20 cellular contexts compared by ENCODE assay signal in the genomic region with DNA sequence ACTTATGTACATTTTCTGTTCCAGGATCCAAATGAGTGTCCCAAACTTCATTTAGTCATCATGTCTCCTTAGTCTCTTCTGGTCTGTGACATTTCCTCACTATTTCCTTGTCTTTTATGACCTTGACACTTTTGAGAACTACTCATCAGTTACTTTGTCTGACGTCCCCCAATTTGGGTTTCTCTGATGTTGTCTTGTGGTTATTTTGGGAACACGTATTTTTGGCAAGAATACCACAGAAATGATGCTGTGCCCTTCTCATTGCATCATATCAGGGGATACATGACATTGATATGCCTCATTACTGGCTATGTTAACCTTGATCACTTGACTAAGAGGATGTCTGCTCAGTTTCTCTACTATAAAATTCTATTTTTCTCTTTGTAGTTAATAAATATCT.
"Had no signal": no experiment of that assay in that cellular context is flagged by ENCODE, and none has a peak within 500 bp of the region (broad histone marks: within the 10 kb centered on the region; RNA-seq: fewer than 3 reads in every experiment).

No MANE protein-coding gene starts in this region.

- H3K36me3 ChIP-seq: esophagus muscularis mucosa, left lung, sigmoid colon, spleen, tibial artery had no signal

- H3K4me3 Mint-ChIP-seq: activated CD4-positive, alpha-beta memory T cell treated with anti-CD3 and anti-CD28 coated beads, Interleukin-2, amount 10 ng/mL, durations not matched to agents 7 days and 5 days; activated CD8-positive, alpha-beta memory T cell treated with anti-CD3 and anti-CD28 coated beads, Interleukin-2, amount 10 ng/mL, durations not matched to agents 7 days and 5 days; activated naive CD4-positive, alpha-beta T cell treated with anti-CD3 and anti-CD28 coated beads, Interleukin-2, amount 10 ng/mL, durations not matched to agents 7 days and 5 days; mesothelial cell of epicardium; nephron; WTC11 had no signal

- H3K4me1 ChIP-seq: esophagus muscularis mucosa, left lung, parathyroid adenoma, sigmoid colon, spleen, tibial artery had no signal

- DNase-seq: activated CD4-positive, alpha-beta memory T cell treated with anti-CD3 and anti-CD28 coated beads, Interleukin-2, amount 10 ng/mL, durations not matched to agents 7 days and 5 days; activated CD4-positive, alpha-beta T cell treated with anti-CD3 and anti-CD28 coated beads for 4 hours; activated CD8-positive, alpha-beta memory T cell treated with anti-CD3 and anti-CD28 coated beads, Interleukin-2, amount 10 ng/mL, durations not matched to agents 7 days and 5 days; activated naive CD4-positive, alpha-beta T cell treated with anti-CD3 and anti-CD28 coated beads, Interleukin-2, amount 10 ng/mL, durations not matched to agents 7 days and 5 days; dermis blood vessel endothelial cell; effector memory CD4-positive, alpha-beta T cell; head of caudate nucleus; kidney; left lung; sigmoid colon; spleen; stimulated activated CD8-positive, alpha-beta memory T cell treated with anti-CD3 and anti-CD28 coated beads, Interleukin-4, amount 100 ng/mL, for 48 hours; stimulated activated naive CD4-positive, alpha-beta T cell; substantia nigra; tibial artery had no signal

- H3K27me3 ChIP-seq: esophagus muscularis mucosa, left lung, sigmoid colon, spleen, tibial artery had no signal

- ATAC-seq: activated CD8-positive, alpha-beta memory T cell treated with anti-CD3 and anti-CD28 coated beads, Interleukin-2, amount 10 ng/mL, durations not matched to agents 7 days and 5 days; left lung; WTC11 had no signal

- H3K79me2 ChIP-seq: parathyroid adenoma had no signal

- H3K27ac ChIP-seq: esophagus muscularis mucosa, left lung, parathyroid adenoma, sigmoid colon, spleen, tibial artery had no signal

- H3K9me3 ChIP-seq: left lung, sigmoid colon had no signal

- H3K27ac Mint-ChIP-seq: activated CD4-positive, alpha-beta memory T cell treated with anti-CD3 and anti-CD28 coated beads, Interleukin-2, amount 10 ng/mL, durations not matched to agents 7 days and 5 days; activated CD8-positive, alpha-beta memory T cell treated with anti-CD3 and anti-CD28 coated beads, Interleukin-2, amount 10 ng/mL, durations not matched to agents 7 days and 5 days; activated naive CD4-positive, alpha-beta T cell treated with anti-CD3 and anti-CD28 coated beads, Interleukin-2, amount 10 ng/mL, durations not matched to agents 7 days and 5 days; mesothelial cell of epicardium; nephron; WTC11 had no signal

- H3K27me3 Mint-ChIP-seq: activated CD4-positive, alpha-beta memory T cell treated with anti-CD3 and anti-CD28 coated beads, Interleukin-2, amount 10 ng/mL, durations not matched to agents 7 days and 5 days; activated naive CD4-positive, alpha-beta T cell treated with anti-CD3 and anti-CD28 coated beads, Interleukin-2, amount 10 ng/mL, durations not matched to agents 7 days and 5 days had no signal

- H2AFZ ChIP-seq: parathyroid adenoma had no signal

- H3K36me3 Mint-ChIP-seq: activated CD8-positive, alpha-beta memory T cell treated with anti-CD3 and anti-CD28 coated beads, Interleukin-2, amount 10 ng/mL, durations not matched to agents 7 days and 5 days; activated naive CD4-positive, alpha-beta T cell treated with anti-CD3 and anti-CD28 coated beads, Interleukin-2, amount 10 ng/mL, durations not matched to agents 7 days and 5 days; mesothelial cell of epicardium; WTC11 had no signal

- H3K9ac ChIP-seq: parathyroid adenoma had no signal

- H3K4me1 Mint-ChIP-seq: activated CD8-positive, alpha-beta memory T cell treated with anti-CD3 and anti-CD28 coated beads, Interleukin-2, amount 10 ng/mL, durations not matched to agents 7 days and 5 days; activated naive CD4-positive, alpha-beta T cell treated with anti-CD3 and anti-CD28 coated beads, Interleukin-2, amount 10 ng/mL, durations not matched to agents 7 days and 5 days; mesothelial cell of epicardium; nephron; WTC11 had no signal

- H3K4me3 ChIP-seq: esophagus muscularis mucosa, left lung, sigmoid colon, spleen, tibial artery had no signal

- H3K9me3 Mint-ChIP-seq: activated CD4-positive, alpha-beta memory T cell treated with anti-CD3 and anti-CD28 coated beads, Interleukin-2, amount 10 ng/mL, durations not matched to agents 7 days and 5 days; activated naive CD4-positive, alpha-beta T cell treated with anti-CD3 and anti-CD28 coated beads, Interleukin-2, amount 10 ng/mL, durations not matched to agents 7 days and 5 days; WTC11 had no signal
